8 cellular contexts compared by ENCODE assay signal in the genomic region with DNA sequence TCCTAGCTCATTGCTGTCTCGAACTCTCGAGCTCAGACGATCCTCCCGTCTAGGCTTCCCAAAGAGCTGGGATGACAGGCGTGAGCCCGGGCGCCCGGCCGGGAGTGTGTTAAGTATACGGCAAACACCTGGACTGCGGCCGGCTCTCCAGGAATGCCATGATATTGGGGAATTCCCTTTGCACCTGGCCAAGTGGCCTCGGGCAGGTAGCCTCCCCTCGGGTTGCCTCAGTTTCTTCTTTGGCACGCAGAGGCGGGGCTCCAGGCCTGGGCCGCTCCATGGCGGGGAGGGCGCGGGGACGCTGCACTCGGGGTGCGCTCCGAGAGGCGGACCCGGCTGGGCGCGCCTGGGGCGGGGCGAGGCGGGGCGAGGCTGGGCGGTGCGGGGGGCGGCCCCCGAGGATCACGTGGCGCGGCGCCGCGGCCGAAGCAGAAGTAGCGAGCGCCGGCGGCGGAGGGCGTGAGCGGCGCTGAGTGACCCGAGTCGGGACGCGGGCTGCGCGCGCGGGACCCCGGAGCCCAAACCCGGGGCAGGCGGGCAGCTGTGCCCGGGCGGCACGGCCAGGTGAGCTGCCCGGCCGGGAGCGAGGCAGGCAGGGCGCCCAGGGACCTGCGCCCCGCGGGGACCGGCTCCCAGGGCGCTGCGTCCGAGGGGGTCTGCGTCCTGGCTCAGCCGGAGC. TPM values are rescaled to one million over a fixed set of nuclear protein-coding genes. Genes with fewer than 3 reads are reported as not detected.
DNase-seq lines count a peak whose midpoint lies in the region; ATAC-seq and TF ChIP-seq lines count a peak whose summit lies in the region.

Gene PLCG2, plus strand, starts transcription at position 431 of the 679 bp plus-strand sequence. CDS start 6,699 bp downstream, outside the sequence.

- H2AFZ ChIP-seq in OCI-LY1 (ENCODE audit: low read length) = no peak within 1 kb of the TSS
- H2AFZ ChIP-seq in neuron (ENCODE audit: low read depth, low read length) = peak within 1 kb of the TSS; percentile 16

- peak within 1 kb of the TSS; percentile 94 for H3K4me2 ChIP-seq in OCI-LY1 (ENCODE audit: low read length)

- H3K27me3 ChIP-seq in OCI-LY1 (ENCODE audit: insufficient read depth, low read length) (no peaks in the 10 kb centered on the region), neuron (ENCODE audit: insufficient read depth, low read length) (peaks cover 57% of the 10 kb centered on the region), thoracic aorta (replicated peaks; ENCODE audit: insufficient read depth) (no peaks in the 10 kb centered on the region)

- H3K27ac ChIP-seq in OCI-LY1 (ENCODE audit: low read depth, low read length, poor library complexity, severe bottlenecking) (peak within 1 kb of the TSS; percentile 99), thoracic aorta (no peak within 1 kb of the TSS)

- peaks cover 14% of the 10 kb centered on the region for H3K4me1 Mint-ChIP-seq in activated T-cell treated with anti-CD3 and anti-CD28 coated beads, Interleukin-2, amount 50 U/mL, for 4 hours (ENCODE audit: low read depth)

- H4K20me1 ChIP-seq in OCI-LY1 (ENCODE audit: insufficient read depth, low read length) = no peaks in the 10 kb centered on the region

- H3K9me3 ChIP-seq in OCI-LY1 (ENCODE audit: low read length) (no peaks in the 10 kb centered on the region), neuron (ENCODE audit: low read length) (peaks cover 2% of the 10 kb centered on the region), thoracic aorta (no peaks in the 10 kb centered on the region)

- H3K9ac ChIP-seq in OCI-LY1 (ENCODE audit: low read length) = peak within 1 kb of the TSS; percentile 76

- H3K36me3 ChIP-seq in OCI-LY1 (ENCODE audit: insufficient read depth, low read length) (peaks cover 20% of the 10 kb centered on the region), neuron (ENCODE audit: insufficient read depth, low read length) (no peaks in the 10 kb centered on the region), thoracic aorta (no peaks in the 10 kb centered on the region)

- ATAC-seq in GM19023 (IDR thresholded peaks at IDR 0.05; ENCODE audit: unreplicated experiment) (peak; percentile 80), HG03108 (IDR thresholded peaks at IDR 0.05; ENCODE audit: unreplicated experiment) (peak; percentile 68), thoracic aorta (ENCODE audit: insufficient number of reproducible peaks, low FRiP score, low read depth) (no peak)
- ATAC-seq in activated T-cell treated with anti-CD3 and anti-CD28 coated beads, Interleukin-2, amount 50 U/mL, for 4 hours = peak; percentile 96 to 98

- peaks cover 33% of the 10 kb centered on the region for H3K27me3 Mint-ChIP-seq in activated T-cell treated with anti-CD3 and anti-CD28 coated beads, Interleukin-2, amount 50 U/mL, for 4 hours (ENCODE audit: low read depth)

- H3K4me3 ChIP-seq in OCI-LY1 (ENCODE audit: low read depth, low read length, poor library complexity, severe bottlenecking) (peak within 1 kb of the TSS; percentile 95), fibroblast of villous mesenchyme (ENCODE audit: low read depth, low read length) (peak within 1 kb of the TSS; percentile 44), neuron (ENCODE audit: low read length) (no peak within 1 kb of the TSS), thoracic aorta (peak within 1 kb of the TSS; percentile 72)

- H3K9me3 Mint-ChIP-seq in activated T-cell treated with anti-CD3 and anti-CD28 coated beads, Interleukin-2, amount 50 U/mL, for 4 hours = no peaks in the 10 kb centered on the region

- H3K4me3 Mint-ChIP-seq in activated T-cell treated with anti-CD3 and anti-CD28 coated beads, Interleukin-2, amount 50 U/mL, for 4 hours = peak within 1 kb of the TSS; percentile 87

- no peaks in the 10 kb centered on the region for H3K9me2 ChIP-seq in OCI-LY1 (ENCODE audit: low read depth, low read length)

- no peaks in the 10 kb centered on the region for H3K36me3 Mint-ChIP-seq in activated T-cell treated with anti-CD3 and anti-CD28 coated beads, Interleukin-2, amount 50 U/mL, for 4 hours (ENCODE audit: insufficient read depth)

- H3K4me1 ChIP-seq in OCI-LY1 (ENCODE audit: insufficient read depth, low read length, severe bottlenecking) = peaks cover 80% of the 10 kb centered on the region
- no peaks in the 10 kb centered on the region for H3K4me1 ChIP-seq in neuron (ENCODE audit: insufficient read depth, low read length)
- H3K4me1 ChIP-seq in thoracic aorta (ENCODE audit: control insufficient read depth in 1 of 2, low read depth in 2 of 2) = peaks cover 0 to 2% of the 10 kb centered on the region in 2 donors

- peaks cover 35% of the 10 kb centered on the region for H3K79me2 ChIP-seq in OCI-LY1 (ENCODE audit: insufficient read depth, low read length)

- DNase-seq in Ammon's horn (ENCODE audit: low spot score) (peak; percentile 55), fibroblast of villous mesenchyme (ENCODE audit: low read depth) (peak; percentile 20), thoracic aorta (ENCODE audit: low spot score) (no peak)
- DNase-seq in activated T-cell treated with anti-CD3 and anti-CD28 coated beads, Interleukin-2, amount 50 U/mL, for 4 hours = peak; percentile 55

- TF ChIP-seq CTCF in OCI-LY1 (IDR thresholded peaks at IDR 0.05; ENCODE audit: low read length) (no peak), fibroblast of villous mesenchyme (IDR thresholded peaks at IDR 0.05; ENCODE audit: insufficient read depth, low read depth, low read length) (no peak), thoracic aorta (IDR thresholded peaks at IDR 0.05) (no peak)

- H3F3A ChIP-seq in OCI-LY1 (ENCODE audit: insufficient read depth, low read length) = peaks cover 13% of the 10 kb centered on the region

RNA-seq across cellular contexts. Expression of gene PLCG2, which starts in this region (rescaled TPM):
- 1 to 10 TPM; 2.6 to 3.4 (median 2.7) TPM for total RNA-seq in activated T-cell treated with anti-CD3 and anti-CD28 coated beads, Interleukin-2, amount 50 U/mL, for 4 hours
- total RNA-seq in fibroblast of villous mesenchyme = 0.43 and 0.64 TPM in 2 replicates
- 10 to 100 TPM; 11.6 to 30.9 TPM for total RNA-seq in thoracic aorta

Comparison
In these comparisons a context has a peak if more than half of its experiments do, and no peak if none do; other contexts are left out.
1. Peak in DNase-seq and H3K4me3 ChIP-seq in fibroblast of villous mesenchyme; RNA of the gene not detected or under 1 TPM.